In the genomic region with DNA sequence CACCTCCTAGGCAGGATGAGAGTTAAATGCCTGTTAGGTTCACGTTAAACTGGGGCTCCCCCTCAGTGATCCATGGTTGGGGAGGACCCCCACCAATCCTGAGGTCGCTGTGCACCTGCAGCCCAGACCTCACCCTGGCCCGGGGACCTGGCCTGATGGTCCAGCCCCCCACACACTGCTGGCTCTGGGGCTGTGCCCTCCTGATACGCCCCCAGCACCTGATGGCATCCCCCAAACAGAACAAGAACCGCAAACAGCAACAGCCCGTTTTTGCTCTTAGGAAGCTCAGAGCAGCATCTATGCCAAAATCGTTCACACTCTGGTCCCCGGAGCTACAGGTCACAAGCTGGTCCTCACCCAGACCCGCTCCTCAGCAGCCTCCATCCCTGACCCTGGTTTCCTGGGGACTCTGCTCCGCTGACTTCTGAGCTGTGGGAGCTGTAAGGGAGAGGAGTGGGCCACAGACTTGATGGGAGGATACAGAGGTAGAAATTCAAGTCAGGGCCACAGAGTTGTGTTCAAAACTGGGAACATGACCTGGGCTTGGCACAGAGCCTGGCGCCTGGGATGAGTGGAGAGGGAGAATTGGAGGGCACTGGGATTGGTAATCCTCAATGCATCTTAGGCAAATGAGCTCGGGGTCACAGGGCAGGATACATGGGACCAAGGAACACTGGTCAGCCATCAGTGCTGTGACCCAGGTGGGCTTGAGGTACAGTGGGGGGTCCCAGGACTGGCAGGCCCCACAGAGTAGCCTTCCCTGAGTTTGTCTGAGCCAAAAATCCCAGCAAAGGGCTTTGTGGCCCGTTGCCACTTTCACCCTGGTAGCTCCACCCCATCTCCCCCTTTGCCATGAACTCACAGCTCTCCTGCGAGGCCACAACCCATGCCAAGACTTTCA, we compare ENCODE assay signal across 3 cellular contexts.
TF ChIP-seq lines count a peak whose summit lies in the region.

No MANE protein-coding gene starts in this region.

TF ChIP-seq in SK-N-SH, 30 proteins besides CTCF, POLR2A, EP300 and RAD21:
- TF ChIP-seq RFX5 (IDR thresholded peaks at IDR 0.05; ENCODE audit: low read length): no peak
- no peak for TF ChIP-seq CHD2 (IDR thresholded peaks at IDR 0.05; ENCODE audit: low read length, partially characterized antibody)
- TF ChIP-seq MEF2A (IDR thresholded peaks at IDR 0.05; ENCODE audit: borderline replicate concordance, low read depth): no peak
- no peak for TF ChIP-seq TEAD4 (IDR thresholded peaks at IDR 0.05; ENCODE audit: borderline replicate concordance, insufficient read depth)
- no peak for TF ChIP-seq FOXM1 (IDR thresholded peaks at IDR 0.05; ENCODE audit: low read depth)
- no peak for TF ChIP-seq ELF1 (IDR thresholded peaks at IDR 0.05)
- no peak for TF ChIP-seq EZH2phosphoT487 (IDR thresholded peaks at IDR 0.05; ENCODE audit: borderline replicate concordance, low read depth)
- TF ChIP-seq, protein P1, sequence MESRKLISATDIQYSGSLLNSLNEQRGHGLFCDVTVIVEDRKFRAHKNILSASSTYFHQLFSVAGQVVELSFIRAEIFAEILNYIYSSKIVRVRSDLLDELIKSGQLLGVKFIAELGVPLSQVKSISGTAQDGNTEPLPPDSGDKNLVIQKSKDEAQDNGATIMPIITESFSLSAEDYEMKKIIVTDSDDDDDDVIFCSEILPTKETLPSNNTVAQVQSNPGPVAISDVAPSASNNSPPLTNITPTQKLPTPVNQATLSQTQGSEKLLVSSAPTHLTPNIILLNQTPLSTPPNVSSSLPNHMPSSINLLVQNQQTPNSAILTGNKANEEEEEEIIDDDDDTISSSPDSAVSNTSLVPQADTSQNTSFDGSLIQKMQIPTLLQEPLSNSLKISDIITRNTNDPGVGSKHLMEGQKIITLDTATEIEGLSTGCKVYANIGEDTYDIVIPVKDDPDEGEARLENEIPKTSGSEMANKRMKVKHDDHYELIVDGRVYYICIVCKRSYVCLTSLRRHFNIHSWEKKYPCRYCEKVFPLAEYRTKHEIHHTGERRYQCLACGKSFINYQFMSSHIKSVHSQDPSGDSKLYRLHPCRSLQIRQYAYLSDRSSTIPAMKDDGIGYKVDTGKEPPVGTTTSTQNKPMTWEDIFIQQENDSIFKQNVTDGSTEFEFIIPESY (IDR thresholded peaks at IDR 0.05; ENCODE audit: borderline replicate concordance, low read depth): no peak
- no peak for TF ChIP-seq FOSL2 (IDR thresholded peaks at IDR 0.05; ENCODE audit: borderline replicate concordance, low read depth)
- TF ChIP-seq FOXJ3 (CRISPR knock-in tag; IDR thresholded peaks at IDR 0.05): no peak
- TF ChIP-seq GATA2 (CRISPR knock-in tag; IDR thresholded peaks at IDR 0.05): no peak
- no peak for TF ChIP-seq SMC3 (IDR thresholded peaks at IDR 0.05; ENCODE audit: low read depth, low read length)
- TF ChIP-seq TAF1 (IDR thresholded peaks at IDR 0.05; ENCODE audit: borderline replicate concordance, low read depth, low read length): no peak
- TF ChIP-seq, protein P2, sequence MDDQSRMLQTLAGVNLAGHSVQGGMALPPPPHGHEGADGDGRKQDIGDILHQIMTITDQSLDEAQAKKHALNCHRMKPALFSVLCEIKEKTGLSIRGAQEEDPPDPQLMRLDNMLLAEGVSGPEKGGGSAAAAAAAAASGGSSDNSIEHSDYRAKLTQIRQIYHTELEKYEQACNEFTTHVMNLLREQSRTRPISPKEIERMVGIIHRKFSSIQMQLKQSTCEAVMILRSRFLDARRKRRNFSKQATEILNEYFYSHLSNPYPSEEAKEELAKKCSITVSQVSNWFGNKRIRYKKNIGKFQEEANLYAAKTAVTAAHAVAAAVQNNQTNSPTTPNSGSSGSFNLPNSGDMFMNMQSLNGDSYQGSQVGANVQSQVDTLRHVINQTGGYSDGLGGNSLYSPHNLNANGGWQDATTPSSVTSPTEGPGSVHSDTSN (IDR thresholded peaks at IDR 0.05): no peak

TF ChIP-seq in SK-N-SH treated with all-trans-retinoic acid at 6 μM for 48 hours, 23 proteins besides CTCF, POLR2A, EP300 and RAD21:
- TF ChIP-seq ZFP3 (CRISPR knock-in tag; IDR thresholded peaks at IDR 0.05) (no peak), ZNF8 (CRISPR knock-in tag; IDR thresholded peaks at IDR 0.05) (no peak), GLIS3 (CRISPR knock-in tag; IDR thresholded peaks at IDR 0.05) (no peak), RARB (CRISPR knock-in tag; IDR thresholded peaks at IDR 0.05) (no peak), ARNTL (CRISPR knock-in tag; IDR thresholded peaks at IDR 0.05; ENCODE audit: borderline replicate concordance, low read depth) (no peak), ZNF70 (CRISPR knock-in tag; IDR thresholded peaks at IDR 0.05) (no peak)

TF ChIP-seq in endothelial cell of umbilical vein, 7 proteins besides CTCF, POLR2A, EP300 and RAD21:
- no peak for TF ChIP-seq GATA2 (IDR thresholded peaks at IDR 0.05; ENCODE audit: insufficient read depth, insufficient read length, low read depth, low read length)
- TF ChIP-seq FOS (IDR thresholded peaks at IDR 0.05; ENCODE audit: borderline replicate concordance, insufficient read depth, low read length): no peak
- TF ChIP-seq EZH2 (IDR thresholded peaks at IDR 0.05; ENCODE audit: borderline replicate concordance, low read depth, low read length, severe bottlenecking): no peak
- TF ChIP-seq POLR2AphosphoS5 (IDR thresholded peaks at IDR 0.05; ENCODE audit: insufficient read depth, low read depth, low read length): no peak
- TF ChIP-seq JUN (IDR thresholded peaks at IDR 0.05; ENCODE audit: borderline replicate concordance, insufficient read depth, insufficient read length, low read depth): no peak
- TF ChIP-seq, protein P3, sequence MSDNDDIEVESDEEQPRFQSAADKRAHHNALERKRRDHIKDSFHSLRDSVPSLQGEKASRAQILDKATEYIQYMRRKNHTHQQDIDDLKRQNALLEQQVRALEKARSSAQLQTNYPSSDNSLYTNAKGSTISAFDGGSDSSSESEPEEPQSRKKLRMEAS (IDR thresholded peaks at IDR 0.05; ENCODE audit: insufficient read depth, insufficient read length): no peak
- no peak for TF ChIP-seq MYC (IDR thresholded peaks at IDR 0.05; ENCODE audit: low read depth, low read length)
